15 cellular contexts compared by ENCODE assay signal in genomic region chr2:105391058-105391627, GRCh38. TPM values are rescaled to one million over a fixed set of nuclear protein-coding genes. Genes with fewer than 3 reads are reported as not detected.
DNase-seq lines count a peak whose midpoint lies in the region; ATAC-seq, FAIRE-seq and TF ChIP-seq lines count a peak whose summit lies in the region.
"Had no signal": no experiment of that assay in that cellular context is flagged by ENCODE, and none has a peak within 500 bp of the region (broad histone marks: within the 10 kb centered on the region; RNA-seq: fewer than 3 reads in every experiment).

No MANE protein-coding gene starts in this region.

- no peak overlapping the region for H4K8ac ChIP-seq in mesendoderm (ENCODE audit: low read depth, low read length)

- peaks cover 20% of the 10 kb centered on the region for H3K79me2 ChIP-seq in mesendoderm (ENCODE audit: control insufficient read depth, insufficient read depth, low read length)

- H3K79me1 ChIP-seq in mesendoderm (ENCODE audit: low read length) = peaks cover 14% of the 10 kb centered on the region

- no peaks in the 10 kb centered on the region for H3K9me3 ChIP-seq in heart left ventricle
- H3K9me3 ChIP-seq: pancreas had no signal

- H3K4me1 ChIP-seq in heart left ventricle (peaks cover 4 to 97% (median 48%) of the 10 kb centered on the region in 12 donors), mesendoderm (ENCODE audit: control insufficient read depth, low read depth, low read length) (no peaks in the 10 kb centered on the region)
- H3K4me1 ChIP-seq: pancreas had no signal

- H3K4ac ChIP-seq in mesendoderm (ENCODE audit: low read depth, low read length) = no peak overlapping the region

- no peak overlapping the region for H3K9ac ChIP-seq in mesendoderm (ENCODE audit: low read length)

- peaks cover 0 to 61% (median 21%) of the 10 kb centered on the region in 9 donors for H3K36me3 ChIP-seq in heart left ventricle
- peaks cover 19% of the 10 kb centered on the region for H3K36me3 ChIP-seq in bronchial epithelial cell (ENCODE audit: control insufficient read depth, insufficient read depth, low read length)
- H3K36me3 ChIP-seq in mesendoderm (ENCODE audit: control insufficient read depth, insufficient read depth, low read length) = no peaks in the 10 kb centered on the region
- H3K36me3 ChIP-seq: pancreas had no signal

- H3K18ac ChIP-seq in mesendoderm (ENCODE audit: low read length) = no peak overlapping the region

- FAIRE-seq in bronchial epithelial cell (lab: Jason Lieb, UNC) = no peak
- FAIRE-seq: pancreas had no signal

- no peak overlapping the region for H2BK120ac ChIP-seq in mesendoderm (ENCODE audit: low read depth, low read length)

- no peak overlapping the region for H3K4me2 ChIP-seq in mesendoderm (ENCODE audit: low read length)

- no peak overlapping the region for H3K4me3 ChIP-seq in heart left ventricle
- H3K4me3 ChIP-seq in bronchial epithelial cell (ENCODE audit: low read depth, low read length) = no peak overlapping the region
- no peak overlapping the region for H3K4me3 ChIP-seq in mesendoderm (ENCODE audit: low read length)
- H3K4me3 ChIP-seq: pancreas had no signal

- no peak overlapping the region for H2BK5ac ChIP-seq in mesendoderm (ENCODE audit: low read length)

- intact Hi-C loops in heart left ventricle (cut with DNase I) = no loop called here
- intact Hi-C loops in left cardiac atrium (cut with DNase I) = no loop called here

- no peak overlapping the region for H2BK15ac ChIP-seq in mesendoderm (replicated peaks; ENCODE audit: low read depth)

- H3K27ac ChIP-seq in heart left ventricle (peak overlapping the region in 10 of 12 donors; percentile 9 to 96 (median 60)), mesendoderm (ENCODE audit: low read depth, low read length) (no peak overlapping the region)
- H3K27ac ChIP-seq: pancreas had no signal

- no peak overlapping the region for H2AK5ac ChIP-seq in mesendoderm (ENCODE audit: low read length)

- 69 to 85% (median 79%) methylated on average over 5 of the region's 5 CpGs for WGBS in heart left ventricle, 4 donors
- WGBS in mesendoderm (ENCODE audit: extremely low coverage, insufficient coverage, low lambda C conversion rate) = no CpG with 5 or more reads among the region's 5 CpGs

- peak overlapping the region; percentile 3 for H3K56ac ChIP-seq in mesendoderm (ENCODE audit: low read length)

- ATAC-seq in heart left ventricle (peak in 3 of 4 donors; percentile 0 to 7 (median 1)), left cardiac atrium (no peak)
- ATAC-seq: left lobe of liver, pancreas had no signal

- TF ChIP-seq CTCF in heart left ventricle (IDR thresholded peaks at IDR 0.05) (no peak), bronchial epithelial cell (IDR thresholded peaks at IDR 0.05; ENCODE audit: insufficient read depth, low read length, severe bottlenecking) (no peak)

- no peaks in the 10 kb centered on the region for H3K27me3 ChIP-seq in heart left ventricle
- no peaks in the 10 kb centered on the region for H3K27me3 ChIP-seq in bronchial epithelial cell (ENCODE audit: control insufficient read depth, insufficient read depth, low read length)
- no peaks in the 10 kb centered on the region for H3K27me3 ChIP-seq in mesendoderm (ENCODE audit: insufficient read depth, low read length, poor library complexity)
- H3K27me3 ChIP-seq: pancreas had no signal

- no peak for TF ChIP-seq POLR2A in heart left ventricle (IDR thresholded peaks at IDR 0.05)

- H3K23ac ChIP-seq in mesendoderm (ENCODE audit: low read length) = no peak overlapping the region

- H4K5ac ChIP-seq in mesendoderm (ENCODE audit: low read length) = no peak overlapping the region

- DNase-seq in heart left ventricle (peak in 2 of 5 donors; percentile 20 to 28), left cardiac atrium (no peak), bronchial epithelial cell (ENCODE audit: low read depth) (peak; percentile 69), mesendoderm (no peak), putamen (ENCODE audit: low spot score) (no peak), Kasumi-1 (lab: John Stamatoyannopoulos, UW) (no peak), NCI-H1694 (lab: John Stamatoyannopoulos, UW) (no peak)
- no peak for DNase-seq in activated T-cell treated with anti-CD3 and anti-CD28 coated beads, Interleukin-2, amount 50 U/mL, for 1 hour
- DNase-seq: activated B cell treated with CpG ODN at 0.5 μM for 24 hours; activated T-cell treated with anti-CD3 and anti-CD28 coated beads, Interleukin-2, amount 50 U/mL, for 48 hours; cerebellar nuclear complex; DMS79 treated with DMSO at 0.1 percent for 48 hours; pancreas; stimulated activated CD4-positive, alpha-beta T cell treated with anti-CD3 and anti-CD28 coated beads, Interleukin-4, amount 100 ng/mL, for 4 hours had no signal

RNA-seq across cellular contexts. Expression of gene FHL2, which starts 7.7 kb away (rescaled TPM):
- total RNA-seq in heart left ventricle = 1,000 to 10,000 TPM in 7 of 9 donors, 100 to 1,000 TPM in 2; 649 to 4,692 (median 1,370) TPM
- 100 to 1,000 TPM; 669 to 913 TPM for polyA plus RNA-seq in heart left ventricle
- 10 to 100 TPM; 32.3 to 92.2 TPM for total RNA-seq in left cardiac atrium
- total RNA-seq in bronchial epithelial cell = 67.2 and 76.9 TPM in 2 replicates
- polyA plus RNA-seq in mesendoderm (2013, experiment 1 of 2) = 45.6 TPM
- polyA plus RNA-seq in mesendoderm (2013, experiment 2 of 2) = 47.5 TPM

RNA-seq across cellular contexts. Expression of gene C2orf49, which starts 53.8 kb away (rescaled TPM):
- 10 to 100 TPM; 12.1 to 21.7 (median 15.6) TPM for total RNA-seq in heart left ventricle
- polyA plus RNA-seq in heart left ventricle = 10 to 100 TPM; 14.5 to 15.7 TPM
- 10 to 100 TPM; 15.6 to 16.2 TPM for total RNA-seq in left cardiac atrium
- total RNA-seq in bronchial epithelial cell = 25.6 and 28.2 TPM in 2 replicates
- 16.4 TPM for polyA plus RNA-seq in mesendoderm (2013, experiment 1 of 2)
- 15.7 TPM for polyA plus RNA-seq in mesendoderm (2013, experiment 2 of 2)

Comparison
In these comparisons a context has a peak if more than half of its experiments do, and no peak if none do; other contexts are left out.
1. ATAC-seq: peak in heart left ventricle (3 of 4); none in left cardiac atrium (0 of 2).